ENCODE assay signal across 1 cellular context in the genomic region with DNA sequence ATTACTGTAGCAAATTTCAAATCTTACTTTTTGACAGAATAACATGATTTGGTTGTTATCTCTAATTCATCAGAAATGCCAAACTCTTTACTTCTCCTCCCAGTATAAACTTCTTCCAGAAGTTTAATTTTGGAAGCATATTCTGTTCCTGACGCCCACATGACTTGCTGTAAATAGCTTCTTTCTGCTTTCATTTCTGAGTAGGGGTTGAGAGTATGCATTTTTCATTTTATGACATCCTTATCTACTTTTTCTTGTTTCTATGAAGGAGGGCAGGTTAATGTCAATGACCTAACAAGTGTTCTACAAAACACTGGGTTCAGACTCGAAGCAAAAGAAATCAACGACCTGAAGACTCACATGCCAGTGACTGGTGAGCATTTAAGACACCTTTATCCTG.
TF ChIP-seq lines count a peak whose summit lies in the region.

No MANE protein-coding gene starts in this region.

TF ChIP-seq in GM23338, 12 proteins besides CTCF, POLR2A, EP300 and RAD21 (continued from another document):
- TF ChIP-seq, protein P1, sequence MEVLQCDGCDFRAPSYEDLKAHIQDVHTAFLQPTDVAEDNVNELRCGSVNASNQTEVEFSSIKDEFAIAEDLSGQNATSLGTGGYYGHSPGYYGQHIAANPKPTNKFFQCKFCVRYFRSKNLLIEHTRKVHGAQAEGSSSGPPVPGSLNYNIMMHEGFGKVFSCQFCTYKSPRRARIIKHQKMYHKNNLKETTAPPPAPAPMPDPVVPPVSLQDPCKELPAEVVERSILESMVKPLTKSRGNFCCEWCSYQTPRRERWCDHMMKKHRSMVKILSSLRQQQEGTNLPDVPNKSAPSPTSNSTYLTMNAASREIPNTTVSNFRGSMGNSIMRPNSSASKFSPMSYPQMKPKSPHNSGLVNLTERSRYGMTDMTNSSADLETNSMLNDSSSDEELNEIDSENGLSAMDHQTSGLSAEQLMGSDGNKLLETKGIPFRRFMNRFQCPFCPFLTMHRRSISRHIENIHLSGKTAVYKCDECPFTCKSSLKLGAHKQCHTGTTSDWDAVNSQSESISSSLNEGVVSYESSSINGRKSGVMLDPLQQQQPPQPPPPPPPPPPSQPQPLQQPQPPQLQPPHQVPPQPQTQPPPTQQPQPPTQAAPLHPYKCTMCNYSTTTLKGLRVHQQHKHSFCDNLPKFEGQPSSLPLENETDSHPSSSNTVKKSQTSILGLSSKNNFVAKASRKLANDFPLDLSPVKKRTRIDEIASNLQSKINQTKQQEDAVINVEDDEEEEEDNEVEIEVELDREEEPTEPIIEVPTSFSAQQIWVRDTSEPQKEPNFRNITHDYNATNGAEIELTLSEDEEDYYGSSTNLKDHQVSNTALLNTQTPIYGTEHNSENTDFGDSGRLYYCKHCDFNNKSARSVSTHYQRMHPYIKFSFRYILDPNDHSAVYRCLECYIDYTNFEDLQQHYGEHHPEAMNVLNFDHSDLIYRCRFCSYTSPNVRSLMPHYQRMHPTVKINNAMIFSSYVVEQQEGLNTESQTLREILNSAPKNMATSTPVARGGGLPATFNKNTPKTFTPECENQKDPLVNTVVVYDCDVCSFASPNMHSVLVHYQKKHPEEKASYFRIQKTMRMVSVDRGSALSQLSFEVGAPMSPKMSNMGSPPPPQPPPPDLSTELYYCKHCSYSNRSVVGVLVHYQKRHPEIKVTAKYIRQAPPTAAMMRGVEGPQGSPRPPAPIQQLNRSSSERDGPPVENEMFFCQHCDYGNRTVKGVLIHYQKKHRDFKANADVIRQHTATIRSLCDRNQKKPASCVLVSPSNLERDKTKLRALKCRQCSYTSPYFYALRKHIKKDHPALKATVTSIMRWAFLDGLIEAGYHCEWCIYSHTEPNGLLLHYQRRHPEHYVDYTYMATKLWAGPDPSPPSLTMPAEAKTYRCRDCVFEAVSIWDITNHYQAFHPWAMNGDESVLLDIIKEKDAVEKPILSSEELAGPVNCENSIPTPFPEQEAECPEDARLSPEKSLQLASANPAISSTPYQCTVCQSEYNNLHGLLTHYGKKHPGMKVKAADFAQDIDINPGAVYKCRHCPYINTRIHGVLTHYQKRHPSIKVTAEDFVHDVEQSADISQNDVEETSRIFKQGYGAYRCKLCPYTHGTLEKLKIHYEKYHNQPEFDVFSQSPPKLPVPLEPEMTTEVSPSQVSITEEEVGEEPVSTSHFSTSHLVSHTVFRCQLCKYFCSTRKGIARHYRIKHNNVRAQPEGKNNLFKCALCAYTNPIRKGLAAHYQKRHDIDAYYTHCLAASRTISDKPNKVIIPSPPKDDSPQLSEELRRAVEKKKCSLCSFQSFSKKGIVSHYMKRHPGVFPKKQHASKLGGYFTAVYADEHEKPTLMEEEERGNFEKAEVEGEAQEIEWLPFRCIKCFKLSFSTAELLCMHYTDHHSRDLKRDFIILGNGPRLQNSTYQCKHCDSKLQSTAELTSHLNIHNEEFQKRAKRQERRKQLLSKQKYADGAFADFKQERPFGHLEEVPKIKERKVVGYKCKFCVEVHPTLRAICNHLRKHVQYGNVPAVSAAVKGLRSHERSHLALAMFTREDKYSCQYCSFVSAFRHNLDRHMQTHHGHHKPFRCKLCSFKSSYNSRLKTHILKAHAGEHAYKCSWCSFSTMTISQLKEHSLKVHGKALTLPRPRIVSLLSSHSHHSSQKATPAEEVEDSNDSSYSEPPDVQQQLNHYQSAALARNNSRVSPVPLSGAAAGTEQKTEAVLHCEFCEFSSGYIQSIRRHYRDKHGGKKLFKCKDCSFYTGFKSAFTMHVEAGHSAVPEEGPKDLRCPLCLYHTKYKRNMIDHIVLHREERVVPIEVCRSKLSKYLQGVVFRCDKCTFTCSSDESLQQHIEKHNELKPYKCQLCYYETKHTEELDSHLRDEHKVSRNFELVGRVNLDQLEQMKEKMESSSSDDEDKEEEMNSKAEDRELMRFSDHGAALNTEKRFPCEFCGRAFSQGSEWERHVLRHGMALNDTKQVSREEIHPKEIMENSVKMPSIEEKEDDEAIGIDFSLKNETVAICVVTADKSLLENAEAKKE (CRISPR knock-in tag; IDR thresholded peaks at IDR 0.05), result no peak
- TF ChIP-seq EZH2phosphoT487 (IDR thresholded peaks at IDR 0.05; ENCODE audit: unreplicated experiment) (no peak), POLR2AphosphoS5 (IDR thresholded peaks at IDR 0.05; ENCODE audit: low read depth) (no peak), ETS1 (IDR thresholded peaks at IDR 0.05) (no peak), NANOG (IDR thresholded peaks at IDR 0.05; ENCODE audit: borderline replicate concordance) (no peak)
TF ChIP-seq in GM23338: peak in this region for 0.
